In the genomic region with DNA sequence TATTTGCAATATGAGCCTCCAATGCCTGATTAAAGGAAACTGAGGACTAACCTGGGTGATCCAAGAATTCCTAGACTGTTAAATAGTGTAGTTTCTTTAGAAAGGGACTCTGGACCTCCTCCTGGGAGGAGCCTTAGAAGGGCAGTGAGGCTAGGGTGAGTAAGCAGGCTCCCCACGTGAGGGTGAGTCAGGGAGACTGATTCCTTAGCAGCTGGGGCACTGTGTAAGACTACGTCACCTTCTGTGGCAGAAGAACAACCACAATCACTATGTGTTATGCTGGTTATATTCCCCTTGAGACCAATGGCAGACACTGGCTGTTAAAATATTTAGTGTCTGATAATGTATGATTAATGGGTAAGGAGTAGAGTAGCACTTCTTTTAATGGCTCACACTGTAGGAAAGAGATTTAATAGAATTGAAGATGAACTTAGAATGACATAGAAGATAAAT, we compare ENCODE assay signal across 9 cellular contexts. TPM values are rescaled to one million over a fixed set of nuclear protein-coding genes. Genes with fewer than 3 reads are reported as not detected.
DNase-seq lines count a peak whose midpoint lies in the region; ATAC-seq, FAIRE-seq and TF ChIP-seq lines count a peak whose summit lies in the region.
"Had no signal": no experiment of that assay in that cellular context is flagged by ENCODE, and none has a peak within 500 bp of the region (broad histone marks: within the 10 kb centered on the region; RNA-seq: fewer than 3 reads in every experiment).

No MANE protein-coding gene starts in this region.

- no peak overlapping the region for H3K27ac ChIP-seq in pancreas
- H3K27ac ChIP-seq in esophagus muscularis mucosa (replicated peaks in 1 of 4), result no peak overlapping the region

- peaks cover 0 to 5% (median 0%) of the 10 kb centered on the region in 3 donors for H3K4me1 ChIP-seq in pancreas
- H3K4me1 ChIP-seq in esophagus muscularis mucosa, result peaks cover 0 to 5% (median 4%) of the 10 kb centered on the region in 4 donors

- FAIRE-seq in RCC 7860 (lab: Jason Lieb, UNC), result peak; percentile 99
- no peak for FAIRE-seq in pancreas (lab: Jason Lieb, UNC)
- FAIRE-seq: colon had no signal

- ATAC-seq in left ventricle myocardium superior (peak; percentile 51), HG02970 (IDR thresholded peaks at IDR 0.05; ENCODE audit: low FRiP score, unreplicated experiment) (peak; percentile 80), pancreas (peak; percentile 77 to 89 (median 84)), GM19455 (IDR thresholded peaks at IDR 0.05; ENCODE audit: unreplicated experiment) (no peak)

- TF ChIP-seq CTCF in choroid plexus epithelial cell (conservative IDR thresholded peaks at IDR 0.05; ENCODE audit: low read depth, low read length) (no peak), pancreas (IDR thresholded peaks at IDR 0.05) (no peak), esophagus muscularis mucosa (IDR thresholded peaks at IDR 0.05) (no peak)

- intact Hi-C loops in left ventricle myocardium superior (cut with micrococcal nuclease) (no loop called here), cardiac septum (cut with DNase I) (no loop called here), pancreas (cut with DNase I) (no loop called here), esophagus muscularis mucosa (cut with DNase I) (no loop called here)

- H3K27me3 ChIP-seq in pancreas (no peaks in the 10 kb centered on the region), esophagus muscularis mucosa (peaks cover 0 to 20% (median 0%) of the 10 kb centered on the region in 4 donors)

- H3K4me3 ChIP-seq in choroid plexus epithelial cell (ENCODE audit: low read depth, low read length) (no peak overlapping the region), pancreas (no peak overlapping the region), esophagus muscularis mucosa (no peak overlapping the region)

- no peak for TF ChIP-seq EP300 in esophagus muscularis mucosa (IDR thresholded peaks at IDR 0.05)

- 38 to 48% methylated on average over 2 of the region's 2 CpGs for WGBS in pancreas, 2 donors
- 20% methylated on average over 2 of the region's 2 CpGs for WGBS in esophagus muscularis mucosa

- H3K9me3 ChIP-seq in pancreas (no peaks in the 10 kb centered on the region), esophagus muscularis mucosa (no peaks in the 10 kb centered on the region)

- no peak for TF ChIP-seq POLR2A in esophagus muscularis mucosa (IDR thresholded peaks at IDR 0.05; ENCODE audit: low read depth)

- DNase-seq in left ventricle myocardium superior, result no peak
- no peak for DNase-seq in cardiac septum (ENCODE audit: low spot score)
- peak; percentile 99 for DNase-seq in RCC 7860 (ENCODE audit: low spot score)
- DNase-seq in choroid plexus epithelial cell (ENCODE audit: low read depth), result peak; percentile 99
- DNase-seq in pancreas, result peak in 4 of 6 donors; percentile 16 to 59 (median 44)
- no peak for DNase-seq in esophagus muscularis mucosa (ENCODE audit: extremely low spot score)

- H3K36me3 ChIP-seq in pancreas (no peaks in the 10 kb centered on the region), esophagus muscularis mucosa (no peaks in the 10 kb centered on the region)

RNA-seq across cellular contexts. Expression of a gene that starts 53.3 kb away (rescaled TPM):
- total RNA-seq in left ventricle myocardium superior (not detected), cardiac septum (0.03 TPM), pancreas (1 to 10 TPM in 1 of 6 donors, under 1 TPM in 5; 0.14 to 1.0 (median 0.54) TPM), esophagus muscularis mucosa (under 1 TPM; 0.11 to 0.42 (median 0.15) TPM)
- 1 to 10 TPM in 1 of 2 donors, under 1 TPM in 1; 0.27 to 1.2 TPM for polyA plus RNA-seq in pancreas

RNA-seq across cellular contexts. Expression of a gene that starts 56.9 kb away (rescaled TPM):
- total RNA-seq in left ventricle myocardium superior, result 2.5 TPM
- 4.1 TPM for total RNA-seq in cardiac septum
- 1 to 10 TPM; 2.4 to 4.4 (median 3.7) TPM for total RNA-seq in pancreas
- 1 to 10 TPM in 1 of 2 donors, under 1 TPM in 1; 0.95 to 1.9 TPM for polyA plus RNA-seq in pancreas
- total RNA-seq in esophagus muscularis mucosa, result 1 to 10 TPM; 3.7 to 8.0 (median 7.3) TPM

Comparison
In these comparisons a context has a peak if more than half of its experiments do, and no peak if none do; other contexts are left out.
1. DNase-seq: peak in RCC 7860 (single experiment), choroid plexus epithelial cell (single experiment) and pancreas (4 of 6); none in left ventricle myocardium superior (single experiment), cardiac septum (single experiment) and esophagus muscularis mucosa (single experiment).